Comparison of ENCODE assay signal across 8 cellular contexts in the genomic region with DNA sequence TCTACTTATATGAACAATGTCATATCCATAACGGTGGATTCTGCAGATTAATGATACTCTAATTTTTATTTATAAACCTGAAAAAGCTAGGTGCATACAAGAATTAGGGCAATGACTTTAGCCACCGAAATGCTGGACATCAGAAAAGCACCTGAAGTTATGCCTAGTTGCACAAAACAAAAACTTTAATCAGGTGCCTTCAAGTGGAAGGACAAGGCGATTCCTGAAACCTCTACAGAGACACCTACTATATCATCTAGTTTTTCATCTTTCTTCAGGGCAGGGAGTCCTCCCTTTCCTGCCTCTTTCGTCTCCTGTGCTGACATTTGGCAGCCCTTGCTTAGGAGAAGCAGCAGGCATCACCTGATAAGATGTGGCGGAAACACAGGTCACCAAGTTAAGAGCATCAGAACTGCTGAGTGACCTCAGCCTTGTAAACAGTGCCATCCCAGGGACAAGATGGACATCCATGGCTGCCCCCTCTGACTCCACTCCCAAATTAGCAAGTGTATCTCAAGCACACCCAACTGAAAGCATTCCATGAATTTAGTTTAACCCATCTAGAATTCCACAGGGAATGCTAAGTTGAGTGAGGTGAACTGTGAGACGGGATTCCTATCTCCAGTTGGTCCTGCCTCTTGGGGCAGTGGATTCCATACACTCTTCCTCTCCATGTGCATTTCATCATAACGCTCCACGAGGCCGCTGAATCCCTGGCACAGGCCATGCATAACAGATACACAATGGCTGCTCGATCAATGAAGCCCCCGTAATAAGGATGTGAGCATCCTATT. TPM values are rescaled to one million over a fixed set of nuclear protein-coding genes. Genes with fewer than 3 reads are reported as not detected.
DNase-seq lines count a peak whose midpoint lies in the region; ATAC-seq lines count a peak whose summit lies in the region.

No MANE protein-coding gene starts in this region.

- H3K4me3 ChIP-seq in rectal smooth muscle tissue (ENCODE audit: low read length) = no peak overlapping the region

- no peak overlapping the region for H3K9ac ChIP-seq in rectal smooth muscle tissue (ENCODE audit: low read length)

- in situ Hi-C loops in Caki2 (cut with HindIII; ENCODE audit: low pct_unique_long_range_greater_than_20kb, low sequenced_read_pairs) = no loop called here

- no peaks in the 10 kb centered on the region for H3K36me3 ChIP-seq in rectal smooth muscle tissue (ENCODE audit: control insufficient read depth, insufficient read depth, low read length)

- H3K27ac Mint-ChIP-seq in activated T-helper 1 cell treated with anti-CD3 and anti-CD28 coated beads, Interleukin-12 subunit alpha, Interleukin-12 subunit beta, Interleukin-2, Interleukin-4 antibody, amounts not matched to agents 30 ng/mL and 10 ng/mL and 1 ng/mL, durations not matched to agents 14 hours and 24 hours and 36 hours = peak overlapping the region; percentile 87

- peaks cover 98% of the 10 kb centered on the region for H3K4me1 Mint-ChIP-seq in activated T-helper 1 cell treated with anti-CD3 and anti-CD28 coated beads, Interleukin-12 subunit alpha, Interleukin-12 subunit beta, Interleukin-2, Interleukin-4 antibody, amounts not matched to agents 30 ng/mL and 10 ng/mL and 1 ng/mL, durations not matched to agents 14 hours and 24 hours and 36 hours (ENCODE audit: low read depth)

- H3K27ac ChIP-seq in rectal smooth muscle tissue (ENCODE audit: low read depth, low read length) = peak overlapping the region; percentile 87

- no peaks in the 10 kb centered on the region for H3K27me3 ChIP-seq in rectal smooth muscle tissue (ENCODE audit: control insufficient read depth, insufficient read depth, low read length)

- no peaks in the 10 kb centered on the region for H3K9me3 Mint-ChIP-seq in activated T-helper 1 cell treated with anti-CD3 and anti-CD28 coated beads, Interleukin-12 subunit alpha, Interleukin-12 subunit beta, Interleukin-2, Interleukin-4 antibody, amounts not matched to agents 30 ng/mL and 10 ng/mL and 1 ng/mL, durations not matched to agents 14 hours and 24 hours and 36 hours

- no peak for ATAC-seq in GM18861 (IDR thresholded peaks at IDR 0.05; ENCODE audit: unreplicated experiment)

- intact Hi-C loops in activated T-helper 1 cell treated with anti-CD3 and anti-CD28 coated beads, Interleukin-12 subunit alpha, Interleukin-12 subunit beta, Interleukin-2, Interleukin-4 antibody, amounts not matched to agents 30 ng/mL and 10 ng/mL and 1 ng/mL, durations not matched to agents 14 hours and 24 hours and 36 hours (cut with micrococcal nuclease) = no loop called here
- intact Hi-C loops in cardiac septum (cut with DNase I) = loop anchor here (10.0 kb wide), 1 partner anchor 418 kb away; a partner anchor contains a TSS

- peaks cover 76% of the 10 kb centered on the region for H3K4me1 ChIP-seq in rectal smooth muscle tissue (ENCODE audit: control insufficient read depth, insufficient read depth, low read length)

- H3K27me3 Mint-ChIP-seq in activated T-helper 1 cell treated with anti-CD3 and anti-CD28 coated beads, Interleukin-12 subunit alpha, Interleukin-12 subunit beta, Interleukin-2, Interleukin-4 antibody, amounts not matched to agents 30 ng/mL and 10 ng/mL and 1 ng/mL, durations not matched to agents 14 hours and 24 hours and 36 hours (ENCODE audit: insufficient read depth) = no peaks in the 10 kb centered on the region

- peaks cover 25% of the 10 kb centered on the region for H3K36me3 Mint-ChIP-seq in activated T-helper 1 cell treated with anti-CD3 and anti-CD28 coated beads, Interleukin-12 subunit alpha, Interleukin-12 subunit beta, Interleukin-2, Interleukin-4 antibody, amounts not matched to agents 30 ng/mL and 10 ng/mL and 1 ng/mL, durations not matched to agents 14 hours and 24 hours and 36 hours (ENCODE audit: low read depth)

- no peak overlapping the region for H3K4me3 Mint-ChIP-seq in activated T-helper 1 cell treated with anti-CD3 and anti-CD28 coated beads, Interleukin-12 subunit alpha, Interleukin-12 subunit beta, Interleukin-2, Interleukin-4 antibody, amounts not matched to agents 30 ng/mL and 10 ng/mL and 1 ng/mL, durations not matched to agents 14 hours and 24 hours and 36 hours

- DNase-seq in Caki2 (ENCODE audit: low read depth) (peak; percentile 36), cardiac septum (ENCODE audit: low spot score) (peak; percentile 70), HK-2 (ENCODE audit: unreplicated experiment) (no peak)
- DNase-seq in activated T-helper 1 cell treated with anti-CD3 and anti-CD28 coated beads, Interleukin-12 subunit alpha, Interleukin-12 subunit beta, Interleukin-2, Interleukin-4 antibody, amounts not matched to agents 30 ng/mL and 10 ng/mL and 1 ng/mL, durations not matched to agents 14 hours and 24 hours and 36 hours (ENCODE audit: low spot score) = no peak
- DNase-seq in activated CD4-positive, alpha-beta T cell treated with anti-CD3 and anti-CD28 coated beads for 1 hour = no peak
- DNase-seq in stimulated activated CD4-positive, alpha-beta T cell treated with anti-CD3 and anti-CD28 coated beads, Interleukin-12 subunit alpha, Interleukin-12 subunit beta, amount 100 ng/mL, for 4 hours = no peak

RNA-seq across cellular contexts. Expression of a gene that starts 5.8 kb away (rescaled TPM):
- 16.6 and 18.3 TPM in 2 replicates for total RNA-seq in Caki2 (2014; rRNA removed; shearing (Covaris generic); ENCODE audit: low replicate concordance)
- total RNA-seq in activated T-helper 1 cell treated with anti-CD3 and anti-CD28 coated beads, Interleukin-12 subunit alpha, Interleukin-12 subunit beta, Interleukin-2, Interleukin-4 antibody, amounts not matched to agents 30 ng/mL and 10 ng/mL and 1 ng/mL, durations not matched to agents 14 hours and 24 hours and 36 hours = 17.3 and 18.1 TPM in 2 replicates
- total RNA-seq in cardiac septum = 25.4 TPM

RNA-seq across cellular contexts. Expression of a gene that starts 21.2 kb away (rescaled TPM):
- 0.07 TPM in 1 of 2 replicates, not detected in the other for total RNA-seq in Caki2 (2014; rRNA removed; shearing (Covaris generic); ENCODE audit: low replicate concordance)
- total RNA-seq in activated T-helper 1 cell treated with anti-CD3 and anti-CD28 coated beads, Interleukin-12 subunit alpha, Interleukin-12 subunit beta, Interleukin-2, Interleukin-4 antibody, amounts not matched to agents 30 ng/mL and 10 ng/mL and 1 ng/mL, durations not matched to agents 14 hours and 24 hours and 36 hours = 0.08 and 0.24 TPM in 2 replicates
- total RNA-seq in cardiac septum = 2.7 TPM

Comparison
In these comparisons a context has a peak if more than half of its experiments do, and no peak if none do; other contexts are left out.
1. DNase-seq: peak in Caki2 (single experiment) and cardiac septum (single experiment); none in activated T-helper 1 cell treated with anti-CD3 and anti-CD28 coated beads, Interleukin-12 subunit alpha, Interleukin-12 subunit beta, Interleukin-2, Interleukin-4 antibody, amounts not matched to agents 30 ng/mL and 10 ng/mL and 1 ng/mL, durations not matched to agents 14 hours and 24 hours and 36 hours (single experiment), HK-2 (single experiment), activated CD4-positive, alpha-beta T cell treated with anti-CD3 and anti-CD28 coated beads for 1 hour (single experiment) and stimulated activated CD4-positive, alpha-beta T cell treated with anti-CD3 and anti-CD28 coated beads, Interleukin-12 subunit alpha, Interleukin-12 subunit beta, amount 100 ng/mL, for 4 hours (single experiment).